1 cellular context compared by ENCODE assay signal in the genomic region with DNA sequence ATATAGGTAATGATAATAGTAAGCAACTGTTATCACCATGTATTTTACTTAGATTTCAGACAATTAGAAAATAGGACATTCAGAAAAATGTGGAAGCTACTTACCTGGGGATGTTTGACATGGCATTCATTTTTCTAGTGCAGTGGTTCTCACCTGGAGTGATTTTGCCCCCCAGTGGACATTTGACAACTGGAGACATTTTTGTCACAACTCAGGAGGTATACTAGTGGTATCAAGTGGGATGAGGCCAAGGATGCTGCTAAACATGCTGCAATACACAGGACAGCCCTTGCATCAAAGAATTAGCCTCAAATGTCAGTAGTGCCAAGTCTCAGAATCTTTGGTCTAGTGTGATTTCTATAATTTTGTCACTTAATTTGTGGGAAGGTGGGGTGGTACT.
TF ChIP-seq lines count a peak whose summit lies in the region.

No MANE protein-coding gene starts in this region.

TF ChIP-seq in K562, 482 proteins besides CTCF, POLR2A, EP300 and RAD21 (continued from another document):
- TF ChIP-seq, protein P1, sequence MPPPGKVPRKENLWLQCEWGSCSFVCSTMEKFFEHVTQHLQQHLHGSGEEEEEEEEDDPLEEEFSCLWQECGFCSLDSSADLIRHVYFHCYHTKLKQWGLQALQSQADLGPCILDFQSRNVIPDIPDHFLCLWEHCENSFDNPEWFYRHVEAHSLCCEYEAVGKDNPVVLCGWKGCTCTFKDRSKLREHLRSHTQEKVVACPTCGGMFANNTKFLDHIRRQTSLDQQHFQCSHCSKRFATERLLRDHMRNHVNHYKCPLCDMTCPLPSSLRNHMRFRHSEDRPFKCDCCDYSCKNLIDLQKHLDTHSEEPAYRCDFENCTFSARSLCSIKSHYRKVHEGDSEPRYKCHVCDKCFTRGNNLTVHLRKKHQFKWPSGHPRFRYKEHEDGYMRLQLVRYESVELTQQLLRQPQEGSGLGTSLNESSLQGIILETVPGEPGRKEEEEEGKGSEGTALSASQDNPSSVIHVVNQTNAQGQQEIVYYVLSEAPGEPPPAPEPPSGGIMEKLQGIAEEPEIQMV (tag; conservative IDR thresholded peaks at IDR 0.05; ENCODE audit: low read depth): no peak
- TF ChIP-seq NFATC3 (IDR thresholded peaks at IDR 0.05) (no peak), PTRF (tag; IDR thresholded peaks at IDR 0.05) (no peak), POLR2B (IDR thresholded peaks at IDR 0.05; ENCODE audit: low read depth, partially characterized antibody) (no peak), RUNX1 (IDR thresholded peaks at IDR 0.05; ENCODE audit: low read depth) (no peak), BRD4 (IDR thresholded peaks at IDR 0.05) (no peak), CBX8 (IDR thresholded peaks at IDR 0.05; ENCODE audit: borderline replicate concordance, extremely low read depth, low read depth, low read length, poor library complexity, severe bottlenecking) (no peak), NEUROD1 (IDR thresholded peaks at IDR 0.05; ENCODE audit: borderline replicate concordance, low read depth, low read length, partially characterized antibody) (no peak), ZNF239 (CRISPR knock-in tag; IDR thresholded peaks at IDR 0.05) (no peak), SIX5 (IDR thresholded peaks at IDR 0.05; ENCODE audit: borderline replicate concordance in 1 of 2, insufficient read depth in 1 of 2, low read depth in 1 of 2, low read length in 2 of 2) (no peak), SMC3 (conservative IDR thresholded peaks at IDR 0.05; ENCODE audit: insufficient read depth, low read depth, low read length) (no peak), ZNF766 (CRISPR knock-in tag; conservative IDR thresholded peaks at IDR 0.05) (no peak), GTF2F1 (IDR thresholded peaks at IDR 0.05; ENCODE audit: low read depth, low read length) (no peak)
- TF ChIP-seq, protein P2, sequence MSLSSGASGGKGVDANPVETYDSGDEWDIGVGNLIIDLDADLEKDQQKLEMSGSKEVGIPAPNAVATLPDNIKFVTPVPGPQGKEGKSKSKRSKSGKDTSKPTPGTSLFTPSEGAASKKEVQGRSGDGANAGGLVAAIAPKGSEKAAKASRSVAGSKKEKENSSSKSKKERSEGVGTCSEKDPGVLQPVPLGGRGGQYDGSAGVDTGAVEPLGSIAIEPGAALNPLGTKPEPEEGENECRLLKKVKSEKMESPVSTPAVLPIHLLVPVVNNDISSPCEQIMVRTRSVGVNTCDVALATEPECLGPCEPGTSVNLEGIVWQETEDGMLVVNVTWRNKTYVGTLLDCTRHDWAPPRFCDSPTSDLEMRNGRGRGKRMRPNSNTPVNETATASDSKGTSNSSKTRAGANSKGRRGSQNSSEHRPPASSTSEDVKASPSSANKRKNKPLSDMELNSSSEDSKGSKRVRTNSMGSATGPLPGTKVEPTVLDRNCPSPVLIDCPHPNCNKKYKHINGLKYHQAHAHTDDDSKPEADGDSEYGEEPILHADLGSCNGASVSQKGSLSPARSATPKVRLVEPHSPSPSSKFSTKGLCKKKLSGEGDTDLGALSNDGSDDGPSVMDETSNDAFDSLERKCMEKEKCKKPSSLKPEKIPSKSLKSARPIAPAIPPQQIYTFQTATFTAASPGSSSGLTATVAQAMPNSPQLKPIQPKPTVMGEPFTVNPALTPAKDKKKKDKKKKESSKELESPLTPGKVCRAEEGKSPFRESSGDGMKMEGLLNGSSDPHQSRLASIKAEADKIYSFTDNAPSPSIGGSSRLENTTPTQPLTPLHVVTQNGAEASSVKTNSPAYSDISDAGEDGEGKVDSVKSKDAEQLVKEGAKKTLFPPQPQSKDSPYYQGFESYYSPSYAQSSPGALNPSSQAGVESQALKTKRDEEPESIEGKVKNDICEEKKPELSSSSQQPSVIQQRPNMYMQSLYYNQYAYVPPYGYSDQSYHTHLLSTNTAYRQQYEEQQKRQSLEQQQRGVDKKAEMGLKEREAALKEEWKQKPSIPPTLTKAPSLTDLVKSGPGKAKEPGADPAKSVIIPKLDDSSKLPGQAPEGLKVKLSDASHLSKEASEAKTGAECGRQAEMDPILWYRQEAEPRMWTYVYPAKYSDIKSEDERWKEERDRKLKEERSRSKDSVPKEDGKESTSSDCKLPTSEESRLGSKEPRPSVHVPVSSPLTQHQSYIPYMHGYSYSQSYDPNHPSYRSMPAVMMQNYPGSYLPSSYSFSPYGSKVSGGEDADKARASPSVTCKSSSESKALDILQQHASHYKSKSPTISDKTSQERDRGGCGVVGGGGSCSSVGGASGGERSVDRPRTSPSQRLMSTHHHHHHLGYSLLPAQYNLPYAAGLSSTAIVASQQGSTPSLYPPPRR (CRISPR knock-in tag; IDR thresholded peaks at IDR 0.05; ENCODE audit: borderline replicate concordance): no peak
- TF ChIP-seq, protein P3, sequence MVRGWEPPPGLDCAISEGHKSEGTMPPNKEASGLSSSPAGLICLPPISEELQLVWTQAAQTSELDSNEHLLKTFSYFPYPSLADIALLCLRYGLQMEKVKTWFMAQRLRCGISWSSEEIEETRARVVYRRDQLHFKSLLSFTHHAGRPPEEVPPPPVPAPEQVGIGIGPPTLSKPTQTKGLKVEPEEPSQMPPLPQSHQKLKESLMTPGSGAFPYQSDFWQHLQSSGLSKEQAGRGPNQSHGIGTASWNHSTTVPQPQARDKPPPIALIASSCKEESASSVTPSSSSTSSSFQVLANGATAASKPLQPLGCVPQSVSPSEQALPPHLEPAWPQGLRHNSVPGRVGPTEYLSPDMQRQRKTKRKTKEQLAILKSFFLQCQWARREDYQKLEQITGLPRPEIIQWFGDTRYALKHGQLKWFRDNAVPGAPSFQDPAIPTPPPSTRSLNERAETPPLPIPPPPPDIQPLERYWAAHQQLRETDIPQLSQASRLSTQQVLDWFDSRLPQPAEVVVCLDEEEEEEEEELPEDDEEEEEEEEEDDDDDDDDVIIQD (CRISPR knock-in tag; IDR thresholded peaks at IDR 0.05): no peak
